24 cellular contexts compared by ENCODE assay signal in genomic region chr2:70388128-70388527, GRCh38.
DNase-seq lines count a peak whose midpoint lies in the region; ATAC-seq and TF ChIP-seq lines count a peak whose summit lies in the region.
"Had no signal": no experiment of that assay in that cellular context is flagged by ENCODE, and none has a peak within 500 bp of the region (broad histone marks: within the 10 kb centered on the region; RNA-seq: fewer than 3 reads in every experiment).

No MANE protein-coding gene starts in this region.

- H3K4me1 Mint-ChIP-seq in MCF 10A (ENCODE audit: insufficient read depth, unreplicated experiment), result peaks cover 15% of the 10 kb centered on the region

- H3K27ac ChIP-seq in breast epithelium (no peak overlapping the region), RWPE1 (no peak overlapping the region), epithelial cell of prostate (peak overlapping the region; percentile 99), right cardiac atrium (ENCODE audit: low read length) (no peak overlapping the region)
- H3K27ac ChIP-seq: 22Rv1, BLaER1 had no signal

- no peaks in the 10 kb centered on the region for H3K27me3 Mint-ChIP-seq in MCF 10A (ENCODE audit: insufficient read depth, unreplicated experiment)
- H3K27me3 Mint-ChIP-seq: CD4-positive, alpha-beta T cell had no signal

- TF ChIP-seq POLR2A in breast epithelium (IDR thresholded peaks at IDR 0.05), result no peak

- ATAC-seq in HG03045 (IDR thresholded peaks at IDR 0.05; ENCODE audit: unreplicated experiment) (no peak), right cardiac atrium (no peak)
- ATAC-seq: GM12878 had no signal

- no peak overlapping the region for H3K4me3 Mint-ChIP-seq in MCF 10A (ENCODE audit: unreplicated experiment)
- H3K4me3 Mint-ChIP-seq: CD4-positive, alpha-beta T cell had no signal

- CTCF ChIA-PET in MCF 10A (lab: Yijun Ruan, JAX), result interaction anchor here (0.8 to 1.6 kb wide), 4 partner anchors 57 to 229 kb away, joined by 3 to 4 read pairs (median 4); no protein-coding TSS in a partner anchor
- CTCF ChIA-PET in RWPE1 (lab: Yijun Ruan, JAX), result interaction anchor here (1.5 kb wide), 1 partner anchor 229 kb away, joined by 4 read pairs; no protein-coding TSS in a partner anchor

- WGBS in right cardiac atrium, result 90% methylated on average over 1 of the region's 1 CpG

- no peaks in the 10 kb centered on the region for H3K36me3 ChIP-seq in breast epithelium
- H3K36me3 ChIP-seq: BLaER1 had no signal

- no peaks in the 10 kb centered on the region for H3K36me3 Mint-ChIP-seq in MCF 10A (ENCODE audit: insufficient read depth, unreplicated experiment)

- H3K4me1 ChIP-seq in breast epithelium (no peaks in the 10 kb centered on the region), right cardiac atrium (ENCODE audit: control insufficient read depth, insufficient read depth, low read length) (no peaks in the 10 kb centered on the region)

- H3K9me3 Mint-ChIP-seq in MCF 10A (ENCODE audit: unreplicated experiment), result no peaks in the 10 kb centered on the region
- H3K9me3 Mint-ChIP-seq: CD4-positive, alpha-beta T cell had no signal

- DNase-seq in MCF 10A (ENCODE audit: unreplicated experiment) (peak; percentile 57), breast epithelium (ENCODE audit: low spot score in 2 of 2) (no peak), RWPE1 (ENCODE audit: low spot score) (peak; percentile 93), epithelial cell of prostate (ENCODE audit: low read depth, low spot score) (peak; percentile 90), right cardiac atrium (no peak), NCI-H1048 (lab: John Stamatoyannopoulos, UW) (no peak)
- DNase-seq in stimulated activated CD4-positive, alpha-beta T cell treated with anti-CD3 and anti-CD28 coated beads, Interleukin-4, amount 100 ng/mL, for 24 hours, result no peak
- DNase-seq: ACHN; CD4-positive, alpha-beta T cell; COR-L47; DMS79 treated with DMSO at 0.1 percent for 48 hours; KBM-7; NCI-H1105; NCI-H146; NCI-H2029 treated with DMSO at 0.1 percent for 48 hours; NCI-H226; NCI-H510A treated with DMSO at 0.1 percent for 48 hours; NCI-H774; SHP77 treated with DMSO at 0.1 percent for 48 hours; SK-N-SH had no signal

- TF ChIP-seq CTCF in MCF 10A (IDR thresholded peaks at IDR 0.05; ENCODE audit: unreplicated experiment) (no peak), breast epithelium (IDR thresholded peaks at IDR 0.05) (no peak), RWPE1 (conservative IDR thresholded peaks at IDR 0.05; ENCODE audit: low read depth) (no peak)

- H3K4me3 ChIP-seq in breast epithelium (no peak overlapping the region), right cardiac atrium (ENCODE audit: low read length) (no peak overlapping the region)
- H3K4me3 ChIP-seq: BLaER1, GM12878 had no signal

- no peak overlapping the region for H3K27ac Mint-ChIP-seq in MCF 10A (ENCODE audit: low read depth, unreplicated experiment)
- H3K27ac Mint-ChIP-seq: CD4-positive, alpha-beta T cell had no signal

- no peaks in the 10 kb centered on the region for H3K27me3 ChIP-seq in breast epithelium
- H3K27me3 ChIP-seq in right cardiac atrium (ENCODE audit: control insufficient read depth, insufficient read depth), result no peaks in the 10 kb centered on the region
- H3K27me3 ChIP-seq: BLaER1 had no signal

- no TSS peak for BruUV-seq in MCF 10A (replicated peaks; lab: Mats Ljungman, UMichigan)

- POLR2A ChIA-PET in MCF 10A (lab: Yijun Ruan, JAX) (interaction anchor here (1.1 to 1.8 kb wide), 4 partner anchors 21 to 216 kb away, joined by 3 to 5 read pairs (median 4); no protein-coding TSS in a partner anchor), RWPE1 (lab: Yijun Ruan, JAX; ENCODE audit: low non-redundant PET) (no interaction called here)

- H3K9me3 ChIP-seq in breast epithelium, result no peaks in the 10 kb centered on the region
- H3K9me3 ChIP-seq in right cardiac atrium (ENCODE audit: control insufficient read depth, low read length), result no peaks in the 10 kb centered on the region
- H3K9me3 ChIP-seq: SK-N-SH had no signal

- intact Hi-C loops in MCF 10A (cut with micrococcal nuclease), result no loop called here
- intact Hi-C loops in breast epithelium (cut with DNase I; ENCODE audit: low total_unique reads), result no loop called here
- intact Hi-C loops in right cardiac atrium (cut with DNase I), result no loop called here

Comparison
In these comparisons a context has a peak if more than half of its experiments do, and no peak if none do; other contexts are left out.
1. DNase-seq: peak in MCF 10A (single experiment), RWPE1 (single experiment) and epithelial cell of prostate (single experiment); none in breast epithelium (0 of 2), right cardiac atrium (0 of 3), NCI-H1048 (single experiment) and stimulated activated CD4-positive, alpha-beta T cell treated with anti-CD3 and anti-CD28 coated beads, Interleukin-4, amount 100 ng/mL, for 24 hours (single experiment).